30 cellular contexts compared by ENCODE assay signal in the genomic region with DNA sequence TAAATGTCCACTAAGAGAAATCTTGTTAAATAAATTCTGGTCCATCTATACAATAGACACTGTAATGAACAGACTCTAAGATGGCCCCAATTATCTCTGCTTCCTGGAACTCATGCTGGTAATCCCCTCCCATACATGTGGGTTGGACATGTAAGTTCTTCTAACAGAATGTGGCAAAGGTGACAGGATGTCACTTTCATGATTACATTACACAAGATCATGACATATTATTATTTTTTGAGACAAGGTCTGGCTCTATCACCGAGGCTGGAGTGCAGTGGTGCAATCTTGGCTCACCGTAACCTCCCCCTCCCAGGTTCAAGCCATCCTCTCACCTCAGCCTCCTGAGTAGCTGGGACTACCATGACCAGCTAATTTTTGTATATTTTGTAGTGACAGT. TPM values are rescaled to one million over a fixed set of nuclear protein-coding genes. Genes with fewer than 3 reads are reported as not detected.
DNase-seq lines count a peak whose midpoint lies in the region; ATAC-seq and TF ChIP-seq lines count a peak whose summit lies in the region.
"Had no signal": no experiment of that assay in that cellular context is flagged by ENCODE, and none has a peak within 500 bp of the region (broad histone marks: within the 10 kb centered on the region; RNA-seq: fewer than 3 reads in every experiment).

No MANE protein-coding gene starts in this region.

- H3K36me3 Mint-ChIP-seq in activated CD4-positive, alpha-beta T cell treated with anti-CD3 and anti-CD28 coated beads for 36 hours (ENCODE audit: low read depth), result peaks cover 19% of the 10 kb centered on the region
- H3K36me3 Mint-ChIP-seq in T-helper 2 cell treated with Interferon-gamma antibody and Interleukin-4, amounts not matched to agents 5 μg/mL and 100 μg/mL, for 36 hours (ENCODE audit: low read depth), result peaks cover 32% of the 10 kb centered on the region
- peaks cover 13% of the 10 kb centered on the region for H3K36me3 Mint-ChIP-seq in effector memory CD8-positive, alpha-beta T cell (ENCODE audit: insufficient read depth)

- POLR2A ChIA-PET in activated CD4-positive, alpha-beta T cell treated with anti-CD3 and anti-CD28 coated beads for 36 hours (lab: Charles Lee), result interaction anchor here (0.7 kb wide), 1 partner anchor 9 kb away, joined by 3 read pairs; no protein-coding TSS in a partner anchor

- no peaks in the 10 kb centered on the region for H3K9me3 Mint-ChIP-seq in activated CD4-positive, alpha-beta T cell treated with anti-CD3 and anti-CD28 coated beads for 36 hours (ENCODE audit: low read depth)
- no peaks in the 10 kb centered on the region for H3K9me3 Mint-ChIP-seq in T-helper 2 cell treated with Interferon-gamma antibody and Interleukin-4, amounts not matched to agents 5 μg/mL and 100 μg/mL, for 36 hours
- no peaks in the 10 kb centered on the region for H3K9me3 Mint-ChIP-seq in effector memory CD8-positive, alpha-beta T cell
- H3K9me3 Mint-ChIP-seq: neural crest cell had no signal

- H3K4me1 Mint-ChIP-seq in activated CD4-positive, alpha-beta T cell treated with anti-CD3 and anti-CD28 coated beads for 36 hours, result peaks cover 10% of the 10 kb centered on the region
- peaks cover 11% of the 10 kb centered on the region for H3K4me1 Mint-ChIP-seq in T-helper 2 cell treated with Interferon-gamma antibody and Interleukin-4, amounts not matched to agents 5 μg/mL and 100 μg/mL, for 36 hours (ENCODE audit: low read depth)
- H3K4me1 Mint-ChIP-seq in effector memory CD8-positive, alpha-beta T cell (ENCODE audit: low read depth in 2 of 2), result peaks cover 0 to 1% of the 10 kb centered on the region in 2 donors
- H3K4me1 Mint-ChIP-seq: B cell, neural crest cell had no signal

- no peaks in the 10 kb centered on the region for H3K4me1 ChIP-seq in ascending aorta
- H3K4me1 ChIP-seq: adrenal gland, lower lobe of right lung, upper lobe of left lung had no signal

- DNase-seq in activated CD4-positive, alpha-beta T cell treated with anti-CD3 and anti-CD28 coated beads for 36 hours, result peak; percentile 32
- DNase-seq in activated CD4-positive, alpha-beta T cell treated with anti-CD3 and anti-CD28 coated beads, Interleukin-2, amount 50 U/mL, for 4 hours, result no peak
- DNase-seq in CD1c-positive myeloid dendritic cell (ENCODE audit: extremely low spot score) (peak; percentile 15), ascending aorta (ENCODE audit: low spot score in 2 of 2) (no peak), middle frontal gyrus (ENCODE audit: extremely low spot score, low spot score) (no peak)
- peak; percentile 24 for DNase-seq in T-helper 2 cell treated with Interferon-gamma antibody and Interleukin-4, amounts not matched to agents 5 μg/mL and 100 μg/mL, for 36 hours (ENCODE audit: low spot score)
- no peak for DNase-seq in effector memory CD8-positive, alpha-beta T cell
- DNase-seq in stimulated activated CD8-positive, alpha-beta memory T cell treated with anti-CD3 and anti-CD28 coated beads, Interleukin-4, amount 100 ng/mL, for 48 hours, result no peak
- DNase-seq: adrenal gland; brain microvascular endothelial cell; DMS53; effector CD4-positive, alpha-beta T cell; head of caudate nucleus; kidney glomerular epithelial cell; lower lobe of right lung; mucosa of descending colon; NCI-H1105 treated with DMSO at 0.1 percent for 48 hours; NCI-H2081; NCI-H345; posterior cingulate gyrus; T1000; upper lobe of left lung had no signal

- no peak overlapping the region for H3K27ac ChIP-seq in ascending aorta
- H3K27ac ChIP-seq: adrenal gland, brain microvascular endothelial cell, lower lobe of right lung, upper lobe of left lung had no signal

- H3K36me3 ChIP-seq in ascending aorta, result no peaks in the 10 kb centered on the region
- H3K36me3 ChIP-seq: adrenal gland, brain microvascular endothelial cell had no signal

- ATAC-seq in activated CD4-positive, alpha-beta T cell treated with anti-CD3 and anti-CD28 coated beads for 36 hours, result peak; percentile 99
- ATAC-seq in effector memory CD8-positive, alpha-beta T cell (replicated peaks), result peak; percentile 54
- ATAC-seq: lower lobe of right lung, mucosa of descending colon, Right ventricle myocardium inferior, sciatic nerve had no signal

- peak overlapping the region; percentile 87 for H3K27ac Mint-ChIP-seq in activated CD4-positive, alpha-beta T cell treated with anti-CD3 and anti-CD28 coated beads for 36 hours
- H3K27ac Mint-ChIP-seq in T-helper 2 cell treated with Interferon-gamma antibody and Interleukin-4, amounts not matched to agents 5 μg/mL and 100 μg/mL, for 36 hours, result peak overlapping the region; percentile 73
- no peak overlapping the region for H3K27ac Mint-ChIP-seq in effector memory CD8-positive, alpha-beta T cell
- H3K27ac Mint-ChIP-seq: B cell had no signal

- H3K4me3 Mint-ChIP-seq in activated CD4-positive, alpha-beta T cell treated with anti-CD3 and anti-CD28 coated beads for 36 hours, result no peak overlapping the region
- H3K4me3 Mint-ChIP-seq in T-helper 2 cell treated with Interferon-gamma antibody and Interleukin-4, amounts not matched to agents 5 μg/mL and 100 μg/mL, for 36 hours, result no peak overlapping the region
- H3K4me3 Mint-ChIP-seq in effector memory CD8-positive, alpha-beta T cell, result no peak overlapping the region
- H3K4me3 Mint-ChIP-seq: B cell, neural crest cell had no signal

- H3K4me3 ChIP-seq in ascending aorta, result no peak overlapping the region
- H3K4me3 ChIP-seq: adrenal gland, lower lobe of right lung, mucosa of descending colon, upper lobe of left lung had no signal

- H3K9me3 ChIP-seq in ascending aorta, result no peaks in the 10 kb centered on the region
- H3K9me3 ChIP-seq: adrenal gland, lower lobe of right lung, mucosa of descending colon, upper lobe of left lung had no signal

- intact Hi-C loops in activated CD4-positive, alpha-beta T cell treated with anti-CD3 and anti-CD28 coated beads for 36 hours (cut with DNase I, micrococcal nuclease), result no loop called here
- intact Hi-C loops in ascending aorta (cut with DNase I), result no loop called here

- no peaks in the 10 kb centered on the region for H3K27me3 ChIP-seq in ascending aorta
- H3K27me3 ChIP-seq: adrenal gland, brain microvascular endothelial cell, upper lobe of left lung had no signal

- no peak for TF ChIP-seq CTCF in ascending aorta (IDR thresholded peaks at IDR 0.05)

- no peaks in the 10 kb centered on the region for H3K27me3 Mint-ChIP-seq in activated CD4-positive, alpha-beta T cell treated with anti-CD3 and anti-CD28 coated beads for 36 hours
- no peaks in the 10 kb centered on the region for H3K27me3 Mint-ChIP-seq in T-helper 2 cell treated with Interferon-gamma antibody and Interleukin-4, amounts not matched to agents 5 μg/mL and 100 μg/mL, for 36 hours (ENCODE audit: low read depth)
- no peaks in the 10 kb centered on the region for H3K27me3 Mint-ChIP-seq in effector memory CD8-positive, alpha-beta T cell
- H3K27me3 Mint-ChIP-seq: B cell had no signal

- CTCF ChIA-PET in activated CD4-positive, alpha-beta T cell treated with anti-CD3 and anti-CD28 coated beads for 36 hours (lab: Charles Lee), result interaction anchor here (1.4 kb wide), 1 partner anchor 46 kb away, joined by 3 read pairs; the partner anchor contains the start of gene ALG8

RNA-seq across cellular contexts. Expression of gene NDUFC2, which starts 14.6 kb away (rescaled TPM):
- 100 to 1,000 TPM; 214 to 236 TPM for total RNA-seq in activated CD4-positive, alpha-beta T cell treated with anti-CD3 and anti-CD28 coated beads for 36 hours
- total RNA-seq in ascending aorta, result 112 TPM

RNA-seq across cellular contexts. Expression of gene THRSP, which starts 30.6 kb away (rescaled TPM):
- total RNA-seq in activated CD4-positive, alpha-beta T cell treated with anti-CD3 and anti-CD28 coated beads for 36 hours, result not detected
- not detected for total RNA-seq in ascending aorta
- total RNA-seq: B cell, epithelial cell of proximal tubule, fibroblast of villous mesenchyme, H1, lower lobe of right lung, M059J, neural crest cell had no signal

RNA-seq across cellular contexts. Expression of gene ALG8, which starts 45.2 kb away (rescaled TPM):
- total RNA-seq in activated CD4-positive, alpha-beta T cell treated with anti-CD3 and anti-CD28 coated beads for 36 hours, result 10 to 100 TPM; 59.4 to 85.2 TPM
- 27.0 TPM for total RNA-seq in ascending aorta

Comparison
In these comparisons a context has a peak if more than half of its experiments do, and no peak if none do; other contexts are left out.
1. DNase-seq: peak in activated CD4-positive, alpha-beta T cell treated with anti-CD3 and anti-CD28 coated beads for 36 hours (single experiment), CD1c-positive myeloid dendritic cell (single experiment) and T-helper 2 cell treated with Interferon-gamma antibody and Interleukin-4, amounts not matched to agents 5 μg/mL and 100 μg/mL, for 36 hours (single experiment); none in activated CD4-positive, alpha-beta T cell treated with anti-CD3 and anti-CD28 coated beads, Interleukin-2, amount 50 U/mL, for 4 hours (0 of 2), effector memory CD8-positive, alpha-beta T cell (0 of 3), ascending aorta (0 of 2), middle frontal gyrus (single experiment) and stimulated activated CD8-positive, alpha-beta memory T cell treated with anti-CD3 and anti-CD28 coated beads, Interleukin-4, amount 100 ng/mL, for 48 hours (single experiment).
2. H3K27ac Mint-ChIP-seq: peak in activated CD4-positive, alpha-beta T cell treated with anti-CD3 and anti-CD28 coated beads for 36 hours (single experiment) and T-helper 2 cell treated with Interferon-gamma antibody and Interleukin-4, amounts not matched to agents 5 μg/mL and 100 μg/mL, for 36 hours (single experiment); none in effector memory CD8-positive, alpha-beta T cell (0 of 2).